ENCODE assay signal across 14 cellular contexts in the genomic region with DNA sequence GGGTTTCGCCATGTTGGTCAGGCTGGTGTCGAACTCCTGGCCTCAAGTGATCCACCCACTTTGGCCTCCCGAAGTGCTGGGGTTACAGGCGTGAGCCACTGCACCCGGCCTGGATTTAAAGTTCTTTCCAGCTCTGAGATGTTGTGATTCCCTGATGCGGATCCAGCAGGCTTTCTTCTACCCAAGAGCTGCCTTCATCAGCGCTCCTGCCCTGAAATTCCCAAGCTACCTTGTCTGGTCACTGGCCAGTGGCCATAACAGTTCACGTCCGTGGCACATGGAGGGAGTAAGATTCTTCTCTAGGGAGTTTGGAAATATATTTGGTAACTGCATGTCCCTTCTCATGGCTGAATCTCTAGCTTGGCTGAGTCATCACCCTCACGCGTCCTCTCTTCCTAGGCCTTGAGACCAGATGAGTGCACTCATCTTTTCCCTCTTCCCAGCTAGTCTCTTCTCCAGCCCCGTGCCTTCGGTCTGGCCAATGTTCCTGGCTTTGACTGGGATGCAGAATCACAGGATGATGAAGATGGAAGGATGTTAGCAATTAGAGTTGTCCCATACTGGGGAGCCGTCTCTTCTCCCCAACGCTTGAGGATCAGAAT. TPM values are rescaled to one million over a fixed set of nuclear protein-coding genes. Genes with fewer than 3 reads are reported as not detected.
DNase-seq lines count a peak whose midpoint lies in the region; ATAC-seq and TF ChIP-seq lines count a peak whose summit lies in the region.
"Had no signal": no experiment of that assay in that cellular context is flagged by ENCODE, and none has a peak within 500 bp of the region (broad histone marks: within the 10 kb centered on the region; RNA-seq: fewer than 3 reads in every experiment).

No MANE protein-coding gene starts in this region.

- peaks cover 6% of the 10 kb centered on the region for H3K9me3 Mint-ChIP-seq in stimulated activated naive CD8-positive, alpha-beta T cell treated with anti-CD3 and anti-CD28 coated beads, Interleukin-15, Interleukin-2, amounts not matched to agents 100 ng/mL and 50 ng/mL, for 24 hours

- no peak for DNase-seq in stimulated activated naive CD8-positive, alpha-beta T cell treated with anti-CD3 and anti-CD28 coated beads, Interleukin-15, Interleukin-2, amounts not matched to agents 100 U/mL and 50 U/mL, for 24 hours
- DNase-seq in adrenal gland (peak in 5 of 7 donors; percentile 31 to 71 (median 39)), lower leg skin (ENCODE audit: low spot score in 2 of 2) (peak; percentile 69 to 74), NCI-H524 treated with DMSO at 0.1 percent for 48 hours (lab: John Stamatoyannopoulos, UW) (no peak), hypothalamus (lab: John Stamatoyannopoulos, UW) (no peak), NCI-H446 (lab: John Stamatoyannopoulos, UW) (no peak)
- DNase-seq: amniotic stem cell; heart right ventricle; NCI-H1930; stimulated activated CD4-positive, alpha-beta T cell treated with anti-CD3 and anti-CD28 coated beads, Interleukin-12 subunit alpha, Interleukin-12 subunit beta, amount 100 ng/mL, for 4 hours; T-helper 1 cell had no signal

- TF ChIP-seq POLR2A in adrenal gland (IDR thresholded peaks at IDR 0.05) (no peak), lower leg skin (IDR thresholded peaks at IDR 0.05) (no peak)

- WGBS in adrenal gland, 4 donors, result 68 to 82% (median 74%) methylated on average over 13 to 15 of the region's 15 CpGs
- WGBS in lower leg skin, 2 donors, result 61 to 64% methylated on average over 15 of the region's 15 CpGs

- H3K4me3 ChIP-seq in adrenal gland (no peak overlapping the region), lower leg skin (ENCODE audit: low read depth, poor library complexity, severe bottlenecking) (no peak overlapping the region)
- H3K4me3 ChIP-seq: heart right ventricle had no signal

- H3K27ac Mint-ChIP-seq in stimulated activated naive CD8-positive, alpha-beta T cell treated with anti-CD3 and anti-CD28 coated beads, Interleukin-15, Interleukin-2, amounts not matched to agents 100 ng/mL and 50 ng/mL, for 24 hours, result peak overlapping the region; percentile 29

- no peaks in the 10 kb centered on the region for H3K4me1 ChIP-seq in adrenal gland (replicated peaks in 1 of 2)

- no peaks in the 10 kb centered on the region for H3K27me3 Mint-ChIP-seq in stimulated activated naive CD8-positive, alpha-beta T cell treated with anti-CD3 and anti-CD28 coated beads, Interleukin-15, Interleukin-2, amounts not matched to agents 100 ng/mL and 50 ng/mL, for 24 hours

- H3K9me3 ChIP-seq in adrenal gland (replicated peaks in 1 of 3), result no peaks in the 10 kb centered on the region
- H3K9me3 ChIP-seq: heart right ventricle had no signal

- TF ChIP-seq CTCF in adrenal gland (IDR thresholded peaks at IDR 0.05) (no peak), lower leg skin (IDR thresholded peaks at IDR 0.05) (no peak)

- intact Hi-C loops in adrenal gland (cut with DNase I) (no loop called here), lower leg skin (cut with DNase I; ENCODE audit: low total_unique reads) (no loop called here)

- H3K36me3 Mint-ChIP-seq in stimulated activated naive CD8-positive, alpha-beta T cell treated with anti-CD3 and anti-CD28 coated beads, Interleukin-15, Interleukin-2, amounts not matched to agents 100 ng/mL and 50 ng/mL, for 24 hours (ENCODE audit: low read depth), result peaks cover 5% of the 10 kb centered on the region

- ATAC-seq in stimulated activated naive CD8-positive, alpha-beta T cell treated with anti-CD3 and anti-CD28 coated beads, Interleukin-15, Interleukin-2, amounts not matched to agents 100 U/mL and 50 U/mL, for 24 hours, result no peak
- no peak for ATAC-seq in GM18858 (IDR thresholded peaks at IDR 0.05; ENCODE audit: unreplicated experiment)

- H3K4me1 Mint-ChIP-seq in stimulated activated naive CD8-positive, alpha-beta T cell treated with anti-CD3 and anti-CD28 coated beads, Interleukin-15, Interleukin-2, amounts not matched to agents 100 ng/mL and 50 ng/mL, for 24 hours (ENCODE audit: low read depth), result peaks cover 41% of the 10 kb centered on the region

- no peak overlapping the region for H3K4me3 Mint-ChIP-seq in stimulated activated naive CD8-positive, alpha-beta T cell treated with anti-CD3 and anti-CD28 coated beads, Interleukin-15, Interleukin-2, amounts not matched to agents 100 ng/mL and 50 ng/mL, for 24 hours

- no peak overlapping the region for H3K27ac ChIP-seq in adrenal gland
- H3K27ac ChIP-seq: heart right ventricle had no signal

- no peaks in the 10 kb centered on the region for H3K36me3 ChIP-seq in adrenal gland (replicated peaks in 1 of 2)
- H3K36me3 ChIP-seq: heart right ventricle had no signal

- H3K27me3 ChIP-seq in adrenal gland, result no peaks in the 10 kb centered on the region
- H3K27me3 ChIP-seq: heart right ventricle had no signal

RNA-seq across cellular contexts. Expression of a gene that starts 29.8 kb away (rescaled TPM):
- total RNA-seq in adrenal gland (10 to 100 TPM; 10.9 to 70.8 (median 34.2) TPM), lower leg skin (100 to 1,000 TPM; 201 to 766 (median 373) TPM)
- polyA plus RNA-seq in adrenal gland, result 100 to 1,000 TPM in 1 of 3 donors, 10 to 100 TPM in 2; 48.9 to 523 (median 70.8) TPM
- total RNA-seq: epithelial cell of proximal tubule had no signal

Comparison
In these comparisons a context has a peak if more than half of its experiments do, and no peak if none do; other contexts are left out.
1. DNase-seq: peak in adrenal gland (5 of 7) and lower leg skin (2 of 2); none in stimulated activated naive CD8-positive, alpha-beta T cell treated with anti-CD3 and anti-CD28 coated beads, Interleukin-15, Interleukin-2, amounts not matched to agents 100 U/mL and 50 U/mL, for 24 hours (single experiment), NCI-H524 treated with DMSO at 0.1 percent for 48 hours (single experiment), hypothalamus (0 of 51) and NCI-H446 (0 of 2).